In the genomic region with DNA sequence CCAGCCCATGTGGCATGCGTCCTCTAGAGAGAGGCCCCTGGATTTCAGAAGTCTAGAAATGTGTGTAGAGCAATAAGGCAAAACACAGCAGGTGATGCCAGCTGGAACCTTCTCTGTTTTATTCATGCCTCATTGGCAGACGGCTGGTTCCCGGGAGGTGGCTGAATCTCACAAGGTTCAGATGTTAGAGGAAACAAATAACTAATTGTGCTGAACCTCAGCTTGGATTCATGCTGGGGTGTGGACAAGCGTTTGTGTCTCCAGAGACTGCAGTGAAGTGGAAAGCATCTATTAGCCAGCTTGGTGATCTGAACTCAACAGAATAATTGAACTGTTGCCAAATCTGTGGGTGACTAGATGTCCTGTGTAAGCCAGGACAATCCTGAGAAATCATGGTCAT, we compare ENCODE assay signal across 14 cellular contexts.
A peak's percentile ranks its signal among the peaks of the same experiment; 100 is the strongest.
DNase-seq lines count a peak whose midpoint lies in the region; ATAC-seq and TF ChIP-seq lines count a peak whose summit lies in the region.
"Had no signal": no experiment of that assay in that cellular context is flagged by ENCODE, and none has a peak within 500 bp of the region (broad histone marks: within the 10 kb centered on the region; RNA-seq: fewer than 3 reads in every experiment).

No MANE protein-coding gene starts in this region.

- H3K4me3 ChIP-seq in thyroid gland (replicated peaks in 1 of 3) (no peak overlapping the region), transverse colon (no peak overlapping the region)
- H3K4me3 ChIP-seq: ascending aorta, Peyer's patch, upper lobe of left lung had no signal

- intact Hi-C loops in Right ventricle myocardium superior (cut with DNase I) (no loop called here), cardiac septum (cut with DNase I) (no loop called here), head of caudate nucleus (cut with DNase I) (no loop called here), thyroid gland (cut with DNase I) (no loop called here), transverse colon (cut with DNase I; ENCODE audit: low total_unique reads) (no loop called here)

- TF ChIP-seq CTCF in thyroid gland (IDR thresholded peaks at IDR 0.05) (no peak), foreskin keratinocyte (conservative IDR thresholded peaks at IDR 0.05) (no peak), transverse colon (IDR thresholded peaks at IDR 0.05) (no peak)

- TF ChIP-seq POLR2A in thyroid gland (IDR thresholded peaks at IDR 0.05) (no peak), transverse colon (IDR thresholded peaks at IDR 0.05) (no peak)

- H3K36me3 ChIP-seq in thyroid gland (no peaks in the 10 kb centered on the region), transverse colon (no peaks in the 10 kb centered on the region)
- H3K36me3 ChIP-seq: ascending aorta, Peyer's patch, upper lobe of left lung had no signal

- in situ Hi-C loops in transverse colon (cut with MboI; ENCODE audit: low pct_ligation_motif_present in 1 of 4, low pct_unique_long_range_greater_than_20kb in 1 of 4, low sequenced_read_pairs in 3 of 4) = no loop called here

- H3K27ac ChIP-seq in thyroid gland (no peak overlapping the region), foreskin keratinocyte (no peak overlapping the region), transverse colon (no peak overlapping the region)
- H3K27ac ChIP-seq: ascending aorta, parathyroid adenoma, Peyer's patch, upper lobe of left lung had no signal

- DNase-seq in Right ventricle myocardium superior (no peak), cardiac septum (ENCODE audit: low spot score) (no peak), NCI-H446 (lab: John Stamatoyannopoulos, UW) (peak; percentile 43 to 76), head of caudate nucleus (peak in 39 of 42 donors; percentile 1 to 73 (median 33)), thyroid gland (peak; percentile 50 to 69), foreskin keratinocyte (no peak), NK-92 (lab: John Stamatoyannopoulos, UW; ENCODE audit: unreplicated experiment) (no peak), transverse colon (no peak)
- DNase-seq: activated CD4-positive, alpha-beta T cell treated with anti-CD3 and anti-CD28 coated beads, Interleukin-2, amount 10 ng/mL, durations not matched to agents 7 days and 5 days; dermis blood vessel endothelial cell; Peyer's patch; upper lobe of left lung had no signal

- ATAC-seq in Right ventricle myocardium superior (ENCODE audit: poor library complexity) = peak; percentile 51
- no peak for ATAC-seq in foreskin keratinocyte

- 13 to 23% methylated on average over 4 of the region's 4 CpGs for WGBS in thyroid gland, 2 donors
- WGBS in transverse colon (ENCODE audit: low coverage in 1 of 2), 2 donors = 26 to 42% methylated on average over 4 of the region's 4 CpGs

- peaks cover 4 to 7% of the 10 kb centered on the region in 2 donors for H3K4me1 ChIP-seq in thyroid gland
- H3K4me1 ChIP-seq in foreskin keratinocyte = no peaks in the 10 kb centered on the region
- H3K4me1 ChIP-seq in transverse colon = no peaks in the 10 kb centered on the region
- H3K4me1 ChIP-seq: ascending aorta, parathyroid adenoma, Peyer's patch, upper lobe of left lung had no signal

- H3K27me3 ChIP-seq in thyroid gland (no peaks in the 10 kb centered on the region), foreskin keratinocyte (no peaks in the 10 kb centered on the region), transverse colon (no peaks in the 10 kb centered on the region)
- H3K27me3 ChIP-seq: ascending aorta, Peyer's patch, upper lobe of left lung had no signal

- no peak for TF ChIP-seq EP300 in transverse colon (IDR thresholded peaks at IDR 0.05; ENCODE audit: low read depth)

- H3K9me3 ChIP-seq in thyroid gland = no peaks in the 10 kb centered on the region
- no peaks in the 10 kb centered on the region for H3K9me3 ChIP-seq in transverse colon
- H3K9me3 ChIP-seq: ascending aorta, Peyer's patch, upper lobe of left lung had no signal

Comparison
In these comparisons a context has a peak if more than half of its experiments do, and no peak if none do; other contexts are left out.
1. DNase-seq: peak in NCI-H446 (2 of 2), head of caudate nucleus (39 of 42) and thyroid gland (2 of 2); none in Right ventricle myocardium superior (single experiment), cardiac septum (single experiment), foreskin keratinocyte (0 of 2), NK-92 (single experiment) and transverse colon (single experiment).